14 cellular contexts compared by ENCODE assay signal in genomic region chr21:41615613-41616012, GRCh38.
DNase-seq lines count a peak whose midpoint lies in the region; ATAC-seq and TF ChIP-seq lines count a peak whose summit lies in the region.
"Had no signal": no experiment of that assay in that cellular context is flagged by ENCODE, and none has a peak within 500 bp of the region (broad histone marks: within the 10 kb centered on the region; RNA-seq: fewer than 3 reads in every experiment).

No MANE protein-coding gene starts in this region.

- no peak overlapping the region for H2AK9ac ChIP-seq in IMR-90 (replicated peaks; ENCODE audit: low read depth, low read length, poor library complexity)

- in situ Hi-C loops in IMR-90 (cut with MboI; ENCODE audit: low sequenced_read_pairs): loop anchor here (5.0 to 10.0 kb wide), 2 partner anchors 152 to 499 kb away; partner anchors contain the start of gene RIPK4

- peak overlapping the region; percentile 79; the same call in 1 of the 2 replicates for H3K4ac ChIP-seq in IMR-90 (ENCODE audit: low read depth, low read length)

- H3K9me1 ChIP-seq in IMR-90 (ENCODE audit: insufficient read depth, low read length): peaks cover 15% of the 10 kb centered on the region

- 0% methylated on average over 1 of the region's 1 CpG; no CpG with 5 or more reads in 1 of the 2 experiments for WGBS in IMR-90 (ENCODE audit: extremely low coverage in 2 of 2, insufficient read length in 1 of 2), 2 experiments

- intact Hi-C loops in IMR-90 (cut with micrococcal nuclease): loop anchor here (2.0 kb wide), 1 partner anchor 263 kb away; the partner anchor contains the start of gene PRDM15

- no peaks in the 10 kb centered on the region for H3K27me3 ChIP-seq in IMR-90 (ENCODE audit: control insufficient read depth, insufficient read depth, low read length)
- H3K27me3 ChIP-seq: BLaER1 treated with 17β-estradiol and CSF1 and Interleukin-3, amounts not matched to agents 10 nM and 100 nM had no signal

- no peaks in the 10 kb centered on the region for H3K36me3 Mint-ChIP-seq in mesothelial cell of epicardium
- H3K36me3 Mint-ChIP-seq: naive thymus-derived CD8-positive, alpha-beta T cell; T-cell had no signal

- no peak overlapping the region for H2AK5ac ChIP-seq in IMR-90 (ENCODE audit: low read depth, low read length)

- dilution Hi-C loops in IMR-90 (cut with HindIII; ENCODE audit: low sequenced_read_pairs, unreplicated experiment): no loop called here

- H2AFZ ChIP-seq in IMR-90 (replicated peaks; ENCODE audit: low read length, poor library complexity): no peak overlapping the region

- TF ChIP-seq RAD21 in IMR-90 (IDR thresholded peaks at IDR 0.05; ENCODE audit: low read length): peak; percentile 35

- H3K9me3 ChIP-seq in IMR-90 (ENCODE audit: control insufficient read depth, insufficient read depth, low read length): no peaks in the 10 kb centered on the region
- H3K9me3 ChIP-seq: BLaER1 treated with 17β-estradiol and CSF1 and Interleukin-3, amounts not matched to agents 10 nM and 100 nM; heart right ventricle had no signal

- peak overlapping the region in 1 of 2 experiments; percentile 58; a peak in 3 of 4 replicates for H4K8ac ChIP-seq in IMR-90 (ENCODE audit: low read depth in 2 of 2, low read length in 2 of 2)

- POLR2A ChIA-PET in IMR-90 (lab: Charles Lee; ENCODE audit: unreplicated experiment): interaction anchor here (0.6 kb wide), 1 partner anchor 70 kb away, joined by 7 read pairs; no protein-coding TSS in a partner anchor

- ATAC-seq in IMR-90 (ENCODE audit: low read depth): peak; percentile 67
- no peak for ATAC-seq in HG03159 (IDR thresholded peaks at IDR 0.05; ENCODE audit: unreplicated experiment)
- ATAC-seq: activated CD8-positive, alpha-beta T cell treated with anti-CD3 and anti-CD28 coated beads for 36 hours; naive thymus-derived CD8-positive, alpha-beta T cell; T-cell had no signal

- peak overlapping the region; percentile 69 for H3K4me2 ChIP-seq in IMR-90 (ENCODE audit: low read depth, low read length)
- H3K4me2 ChIP-seq: BLaER1 treated with 17β-estradiol and CSF1 and Interleukin-3, amounts not matched to agents 10 nM and 100 nM had no signal

- H3K27ac Mint-ChIP-seq in mesothelial cell of epicardium: peak overlapping the region; percentile 64
- H3K27ac Mint-ChIP-seq: activated CD8-positive, alpha-beta T cell treated with anti-CD3 and anti-CD28 coated beads for 36 hours; T-cell had no signal

- H3K4me1 ChIP-seq in IMR-90 (ENCODE audit: control insufficient read depth, insufficient read depth, low read length): peaks cover 19% of the 10 kb centered on the region

- H2BK15ac ChIP-seq in IMR-90 (ENCODE audit: low read depth, low read length): no peak overlapping the region; the same call in 2 of the 3 replicates

- peak overlapping the region; percentile 73 for H4K91ac ChIP-seq in IMR-90 (ENCODE audit: insufficient read depth, low read depth, low read length)

- no peaks in the 10 kb centered on the region for H3K79me1 ChIP-seq in IMR-90 (ENCODE audit: low read depth in 1 of 2, low read length in 2 of 2)

- no peak for TF ChIP-seq CTCF in IMR-90 (conservative IDR thresholded peaks at IDR 0.05; ENCODE audit: low read depth, low read length)
- no peak for TF ChIP-seq CTCF in choroid plexus epithelial cell (conservative IDR thresholded peaks at IDR 0.05; ENCODE audit: low read depth, low read length)
- no peak for TF ChIP-seq CTCF in mesothelial cell of epicardium (IDR thresholded peaks at IDR 0.05; ENCODE audit: unreplicated experiment)

- H3K4me3 ChIP-seq in IMR-90 (ENCODE audit: insufficient read depth, low read depth, low read length) (no peak overlapping the region), choroid plexus epithelial cell (ENCODE audit: low read depth, low read length) (no peak overlapping the region)
- H3K4me3 ChIP-seq: BLaER1 treated with 17β-estradiol and CSF1 and Interleukin-3, amounts not matched to agents 10 nM and 100 nM; heart right ventricle had no signal

- H2BK20ac ChIP-seq in IMR-90 (ENCODE audit: low read depth, low read length): peak overlapping the region; percentile 80

- peak overlapping the region; percentile 87 for H2BK120ac ChIP-seq in IMR-90 (ENCODE audit: low read depth, low read length)

- H3K36me3 ChIP-seq in IMR-90 (ENCODE audit: control insufficient read depth, insufficient read depth, low read length): no peaks in the 10 kb centered on the region
- H3K36me3 ChIP-seq: BLaER1 treated with 17β-estradiol and CSF1 and Interleukin-3, amounts not matched to agents 10 nM and 100 nM; heart right ventricle had no signal

- no peak overlapping the region for H3K4me3 Mint-ChIP-seq in mesothelial cell of epicardium
- H3K4me3 Mint-ChIP-seq: activated CD8-positive, alpha-beta T cell treated with anti-CD3 and anti-CD28 coated beads for 36 hours; naive thymus-derived CD8-positive, alpha-beta T cell; T-cell had no signal

- H3K18ac ChIP-seq in IMR-90 (ENCODE audit: low read depth, low read length): peak overlapping the region; percentile 39; the same call in 1 of the 2 replicates

- H4K5ac ChIP-seq in IMR-90 (ENCODE audit: low read depth, low read length): peak overlapping the region; percentile 28; the same call in 1 of the 2 replicates

- H2BK5ac ChIP-seq in IMR-90 (ENCODE audit: low read depth, low read length, poor library complexity, severe bottlenecking): peak overlapping the region; percentile 86

- H3K9me3 Mint-ChIP-seq in mesothelial cell of epicardium: no peaks in the 10 kb centered on the region
- H3K9me3 Mint-ChIP-seq: activated CD8-positive, alpha-beta T cell treated with anti-CD3 and anti-CD28 coated beads for 36 hours; naive thymus-derived CD8-positive, alpha-beta T cell; T-cell had no signal

- peaks cover 30% of the 10 kb centered on the region for H3K4me1 Mint-ChIP-seq in mesothelial cell of epicardium

- BruUV-seq in IMR-90 (replicated peaks; lab: Mats Ljungman, UMichigan): no TSS peak

- H3K27ac ChIP-seq in IMR-90 (ENCODE audit: insufficient read depth, low read length): peak overlapping the region; percentile 91; the same call in 1 of the 2 replicates
- H3K27ac ChIP-seq: BLaER1 treated with 17β-estradiol and CSF1 and Interleukin-3, amounts not matched to agents 10 nM and 100 nM had no signal

- 0 out of 2 replicates have a peak overlapping the region, but pooled peaks have one; percentile 55 for H3K23ac ChIP-seq in IMR-90 (ENCODE audit: low read depth, low read length)

- H3K14ac ChIP-seq in IMR-90 (replicated peaks; ENCODE audit: low read depth, low read length): 0 out of 2 replicates have a peak overlapping the region, but pooled peaks have one; percentile 3

- H3K56ac ChIP-seq in IMR-90 (ENCODE audit: extremely low read depth, insufficient read depth, low read length): 0 out of 2 replicates have a peak overlapping the region, but pooled peaks have one; percentile 57

- CTCF ChIA-PET in IMR-90 (lab: Yijun Ruan, JAX): interaction anchor here (0.7 to 2.3 kb wide), 4 partner anchors 153 to 262 kb away, joined by 3 to 10 read pairs (median 4); no protein-coding TSS in a partner anchor

- DNase-seq in A172 (ENCODE audit: low spot score) (peak; percentile 95), IMR-90 (peak; percentile 99), choroid plexus epithelial cell (ENCODE audit: low read depth) (peak; percentile 94), mesothelial cell of epicardium (ENCODE audit: low spot score in 2 of 2, unreplicated experiment in 2 of 2) (no peak), globus pallidus (ENCODE audit: low spot score) (no peak), NCI-H146 (lab: John Stamatoyannopoulos, UW) (no peak), NCI-H510A (lab: John Stamatoyannopoulos, UW) (no peak)
- DNase-seq: activated CD8-positive, alpha-beta T cell treated with anti-CD3 and anti-CD28 coated beads for 36 hours; heart right ventricle; KBM-7; naive thymus-derived CD8-positive, alpha-beta T cell; T-cell had no signal

- no peak for TF ChIP-seq POLR2A in IMR-90 (IDR thresholded peaks at IDR 0.05; ENCODE audit: low read depth, low read length)

- peaks cover 3% of the 10 kb centered on the region for H3K27me3 Mint-ChIP-seq in mesothelial cell of epicardium (ENCODE audit: low read depth)

- peaks cover 6% of the 10 kb centered on the region; the same call in 1 of the 2 replicates for H4K20me1 ChIP-seq in IMR-90 (ENCODE audit: insufficient read depth, low read length)
- H4K20me1 ChIP-seq: BLaER1 treated with 17β-estradiol and CSF1 and Interleukin-3, amounts not matched to agents 10 nM and 100 nM had no signal

- no peak overlapping the region for H3K9ac ChIP-seq in IMR-90 (ENCODE audit: low read depth, low read length)
- H3K9ac ChIP-seq: BLaER1 treated with 17β-estradiol and CSF1 and Interleukin-3, amounts not matched to agents 10 nM and 100 nM had no signal

TF ChIP-seq in IMR-90, 13 proteins besides CTCF, POLR2A, EP300 and RAD21 (continues in another document):
- TF ChIP-seq MXI1 (IDR thresholded peaks at IDR 0.05; ENCODE audit: borderline replicate concordance, low read depth, low read length): no peak
- TF ChIP-seq CEBPB (IDR thresholded peaks at IDR 0.05; ENCODE audit: low read depth, low read length): peak; percentile 92
- no peak for TF ChIP-seq USF2 (IDR thresholded peaks at IDR 0.05; ENCODE audit: low read depth, low read length)
- TF ChIP-seq RCOR1 (IDR thresholded peaks at IDR 0.05; ENCODE audit: insufficient replicate concordance, low read length): peak; percentile 73
- peak; percentile 31; the same call in 1 of the 2 replicates for TF ChIP-seq MAFK (IDR thresholded peaks at IDR 0.05; ENCODE audit: low read depth, low read length)
- no peak; the same call in 1 of the 2 replicates for TF ChIP-seq MAZ (IDR thresholded peaks at IDR 0.05; ENCODE audit: borderline replicate concordance, low read depth, low read length)
- no peak for TF ChIP-seq NFE2L2 (IDR thresholded peaks at IDR 0.05; ENCODE audit: low read depth, low read length)
- no peak for TF ChIP-seq ELK1 (IDR thresholded peaks at IDR 0.05; ENCODE audit: borderline replicate concordance, low read depth, low read length)
- peak; percentile 64 for TF ChIP-seq FOS (IDR thresholded peaks at IDR 0.05; ENCODE audit: low read depth, low read length)

Comparison
In these comparisons a context has a peak if more than half of its experiments do, and no peak if none do; other contexts are left out.
1. DNase-seq: peak in A172 (single experiment), IMR-90 (single experiment) and choroid plexus epithelial cell (single experiment); none in mesothelial cell of epicardium (0 of 2), globus pallidus (single experiment), NCI-H146 (single experiment) and NCI-H510A (single experiment).